ENCODE assay signal across 8 cellular contexts in the genomic region with DNA sequence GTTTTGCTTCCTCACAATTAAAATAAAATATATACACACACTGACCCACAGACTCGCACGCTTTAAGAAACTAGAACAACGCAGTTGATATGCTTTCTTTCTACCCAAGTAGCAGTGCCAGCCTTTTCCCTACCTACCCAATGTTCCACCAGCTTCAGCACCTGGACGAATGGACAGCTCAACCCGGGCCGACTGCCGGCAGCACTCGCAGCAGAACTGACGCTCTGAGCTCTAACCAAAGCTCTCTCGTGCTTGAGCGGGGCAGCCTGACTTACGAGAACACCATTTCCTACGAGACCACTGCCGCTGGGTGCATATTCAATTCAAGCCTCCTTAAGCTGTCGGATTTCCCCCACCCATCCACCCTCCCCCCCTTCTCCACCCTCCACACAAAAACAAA.
DNase-seq lines count a peak whose midpoint lies in the region; ATAC-seq and TF ChIP-seq lines count a peak whose summit lies in the region.

No MANE protein-coding gene starts in this region.

- intact Hi-C loops in Calu3 (cut with micrococcal nuclease; ENCODE audit: unreplicated experiment) (loop anchor here (5.0 kb wide), 1 partner anchor 256 kb away; no protein-coding TSS in a partner anchor), esophagus muscularis mucosa (cut with DNase I) (loop anchor here (5.0 kb wide), 1 partner anchor 1081 kb away; no protein-coding TSS in a partner anchor)

- H3K27me3 Mint-ChIP-seq in Calu3 (ENCODE audit: unreplicated experiment) = no peaks in the 10 kb centered on the region

- H3K4me3 Mint-ChIP-seq in Calu3 (ENCODE audit: low read depth, unreplicated experiment) = no peak overlapping the region
- peak overlapping the region; percentile 53 for H3K4me3 Mint-ChIP-seq in stimulated activated effector memory CD8-positive, alpha-beta T cell treated with anti-CD3 and anti-CD28 coated beads, Interleukin-12 subunit alpha, Interleukin-12 subunit beta, amount 100 ng/mL, for 72 hours

- H3K27me3 ChIP-seq in esophagus muscularis mucosa (peaks cover 4 to 92% (median 47%) of the 10 kb centered on the region in 4 donors), muscle layer of duodenum (ENCODE audit: low read depth, low read length) (peaks cover 57% of the 10 kb centered on the region)

- H3K36me3 Mint-ChIP-seq in Calu3 (ENCODE audit: insufficient read depth, unreplicated experiment) = peaks cover 18% of the 10 kb centered on the region
- H3K36me3 Mint-ChIP-seq in stimulated activated effector memory CD8-positive, alpha-beta T cell treated with anti-CD3 and anti-CD28 coated beads, Interleukin-12 subunit alpha, Interleukin-12 subunit beta, amount 100 ng/mL, for 72 hours = peaks cover 6% of the 10 kb centered on the region

- H3K9me3 Mint-ChIP-seq in Calu3 (ENCODE audit: low read depth, unreplicated experiment) = no peaks in the 10 kb centered on the region
- no peaks in the 10 kb centered on the region for H3K9me3 Mint-ChIP-seq in stimulated activated effector memory CD8-positive, alpha-beta T cell treated with anti-CD3 and anti-CD28 coated beads, Interleukin-12 subunit alpha, Interleukin-12 subunit beta, amount 100 ng/mL, for 72 hours

- H3K27ac ChIP-seq in esophagus muscularis mucosa (replicated peaks in 1 of 4) = no peak overlapping the region
- no peak overlapping the region for H3K27ac ChIP-seq in muscle layer of duodenum (ENCODE audit: low read length)

- DNase-seq in Calu3 (peak; percentile 75), HFF-Myc (ENCODE audit: extremely low read depth, low read depth) (peak; percentile 61), NCI-H524 treated with DMSO at 0.1 percent for 48 hours (lab: John Stamatoyannopoulos, UW) (peak; percentile 69), esophagus muscularis mucosa (ENCODE audit: extremely low spot score) (no peak)
- peak; percentile 77 for DNase-seq in activated CD8-positive, alpha-beta memory T cell treated with anti-CD3 and anti-CD28 coated beads, Interleukin-2, amount 50 U/mL, for 48 hours
- peak; percentile 53 to 76 for DNase-seq in stimulated activated effector memory CD8-positive, alpha-beta T cell treated with anti-CD3 and anti-CD28 coated beads, Interleukin-12 subunit alpha, Interleukin-12 subunit beta, amount 100 ng/mL, for 72 hours (ENCODE audit: low spot score in 2 of 2)

- under 1% methylated on average over 15 of the region's 15 CpGs for WGBS in esophagus muscularis mucosa

- H3K4me3 ChIP-seq in HFF-Myc (replicated peaks; ENCODE audit: low read depth, low read length) (peak overlapping the region; percentile 27), esophagus muscularis mucosa (peak overlapping the region in 3 of 4 donors; percentile 17 to 37 (median 21)), muscle layer of duodenum (ENCODE audit: low read depth in 1 of 2, low read length in 2 of 2) (peak overlapping the region; percentile 9 to 25)

- no TSS peak for BruUV-seq in Calu3 (replicated peaks; lab: Mats Ljungman, UMichigan)

- no peak overlapping the region for H3K27ac Mint-ChIP-seq in Calu3 (ENCODE audit: unreplicated experiment)
- no peak overlapping the region for H3K27ac Mint-ChIP-seq in stimulated activated effector memory CD8-positive, alpha-beta T cell treated with anti-CD3 and anti-CD28 coated beads, Interleukin-12 subunit alpha, Interleukin-12 subunit beta, amount 100 ng/mL, for 72 hours

- peak; percentile 75 for ATAC-seq in stimulated activated effector memory CD8-positive, alpha-beta T cell treated with anti-CD3 and anti-CD28 coated beads, Interleukin-12 subunit alpha, Interleukin-12 subunit beta, amount 100 ng/mL, for 72 hours
- no peak for ATAC-seq in HG02571 (IDR thresholded peaks at IDR 0.05; ENCODE audit: unreplicated experiment)

- H3K36me3 ChIP-seq in esophagus muscularis mucosa = no peaks in the 10 kb centered on the region
- no peaks in the 10 kb centered on the region for H3K36me3 ChIP-seq in muscle layer of duodenum (ENCODE audit: control insufficient read depth in 1 of 2, insufficient read depth in 2 of 2, low read length in 2 of 2)

- TF ChIP-seq CTCF in Calu3 (IDR thresholded peaks at IDR 0.05; ENCODE audit: unreplicated experiment) = no peak
- no peak for TF ChIP-seq CTCF in HFF-Myc (IDR thresholded peaks at IDR 0.05; ENCODE audit: low read depth, low read length, missing control alignments)
- peak in 1 of 3 experiments; percentile 9 for TF ChIP-seq CTCF in esophagus muscularis mucosa (IDR thresholded peaks at IDR 0.05)

- peaks cover 20 to 36% (median 28%) of the 10 kb centered on the region in 4 donors for H3K4me1 ChIP-seq in esophagus muscularis mucosa
- H3K4me1 ChIP-seq in muscle layer of duodenum (ENCODE audit: control insufficient read depth in 1 of 2, insufficient read depth in 2 of 2, low read length in 2 of 2) = peaks cover 0 to 25% of the 10 kb centered on the region in 2 donors

- no peak for TF ChIP-seq EP300 in esophagus muscularis mucosa (IDR thresholded peaks at IDR 0.05)

- H3K9me3 ChIP-seq in esophagus muscularis mucosa (no peaks in the 10 kb centered on the region), muscle layer of duodenum (ENCODE audit: control insufficient read depth in 1 of 2, low read length in 2 of 2) (no peaks in the 10 kb centered on the region)

- CTCF ChIA-PET in Calu3 (lab: Charles Lee) = interaction anchor here (0.7 to 0.9 kb wide), 3 partner anchors 212 to 434 kb away, joined by 3 to 4 read pairs (median 3); no protein-coding TSS in a partner anchor

- peaks cover 8% of the 10 kb centered on the region for H3K4me1 Mint-ChIP-seq in Calu3 (ENCODE audit: low read depth, unreplicated experiment)
- H3K4me1 Mint-ChIP-seq in stimulated activated effector memory CD8-positive, alpha-beta T cell treated with anti-CD3 and anti-CD28 coated beads, Interleukin-12 subunit alpha, Interleukin-12 subunit beta, amount 100 ng/mL, for 72 hours = peaks cover 42% of the 10 kb centered on the region

- TF ChIP-seq POLR2A in esophagus muscularis mucosa (IDR thresholded peaks at IDR 0.05; ENCODE audit: low read depth) = no peak
